In genomic region chr17:64309021-64309420, GRCh38 we compare ENCODE assay signal across 19 cellular contexts. TPM values are rescaled to one million over a fixed set of nuclear protein-coding genes. Genes with fewer than 3 reads are reported as not detected.
A peak's percentile ranks its signal among the peaks of the same experiment; 100 is the strongest.
DNase-seq lines count a peak whose midpoint lies in the region; ATAC-seq and TF ChIP-seq lines count a peak whose summit lies in the region.
"Had no signal": no experiment of that assay in that cellular context is flagged by ENCODE, and none has a peak within 500 bp of the region (broad histone marks: within the 10 kb centered on the region; RNA-seq: fewer than 3 reads in every experiment).

No MANE protein-coding gene starts in this region.

- 73% methylated on average over 2 of the region's 2 CpGs for WGBS in mammary epithelial cell (ENCODE audit: low coverage, missing lambda C conversion rate)

- DNase-seq in activated CD4-positive, alpha-beta T cell treated with anti-CD3 and anti-CD28 coated beads for 36 hours, result peak; percentile 13
- DNase-seq in activated CD4-positive, alpha-beta T cell treated with anti-CD3 and anti-CD28 coated beads for 48 hours, result no peak
- DNase-seq in MCF 10A (ENCODE audit: unreplicated experiment), result no peak
- no peak for DNase-seq in mammary epithelial cell
- peak; percentile 14 for DNase-seq in GM12865 (ENCODE audit: low read depth)
- DNase-seq in GDM1 (lab: John Stamatoyannopoulos, UW), result no peak
- DNase-seq in T-helper 17 cell, result no peak
- DNase-seq: AML-193; Caco-2; Calu3; CD4-positive, alpha-beta T cell; CD8-positive, alpha-beta T cell; DMS79 treated with DMSO at 0.1 percent for 48 hours had no signal

- H3K4me3 ChIP-seq in mammary epithelial cell (replicated peaks in 1 of 3; ENCODE audit: insufficient read depth in 1 of 3, low read depth in 2 of 3, low read length in 3 of 3), result no peak overlapping the region
- no peak overlapping the region for H3K4me3 ChIP-seq in GM12865 (ENCODE audit: low read depth, low read length)
- no peak overlapping the region for H3K4me3 ChIP-seq in Loucy (ENCODE audit: low read length, poor library complexity, severe bottlenecking)
- H3K4me3 ChIP-seq: A549; BLaER1 treated with 17β-estradiol and CSF1 and Interleukin-3, amounts not matched to agents 10 nM and 100 nM had no signal

- H3K27ac Mint-ChIP-seq in activated CD4-positive, alpha-beta T cell treated with anti-CD3 and anti-CD28 coated beads for 36 hours, result no peak overlapping the region
- peak overlapping the region; percentile 13 for H3K27ac Mint-ChIP-seq in MCF 10A (ENCODE audit: low read depth, unreplicated experiment)
- H3K27ac Mint-ChIP-seq in T-helper 17 cell, result no peak overlapping the region
- H3K27ac Mint-ChIP-seq: B cell; CD4-positive, alpha-beta T cell; CD8-positive, alpha-beta T cell had no signal

- H3K4me1 ChIP-seq in mammary epithelial cell (ENCODE audit: insufficient read depth, low read length) (no peaks in the 10 kb centered on the region), Loucy (ENCODE audit: insufficient read depth, low read length, poor library complexity, severe bottlenecking) (no peaks in the 10 kb centered on the region)
- H3K4me1 ChIP-seq: A549 had no signal

- no peaks in the 10 kb centered on the region for H3K36me3 Mint-ChIP-seq in activated CD4-positive, alpha-beta T cell treated with anti-CD3 and anti-CD28 coated beads for 36 hours (ENCODE audit: low read depth)
- no peaks in the 10 kb centered on the region for H3K36me3 Mint-ChIP-seq in MCF 10A (ENCODE audit: insufficient read depth, unreplicated experiment)
- peaks cover 2% of the 10 kb centered on the region for H3K36me3 Mint-ChIP-seq in T-helper 17 cell (ENCODE audit: low read depth)
- H3K36me3 Mint-ChIP-seq: CD8-positive, alpha-beta T cell had no signal

- no peaks in the 10 kb centered on the region for H3K9me2 ChIP-seq in Loucy (replicated peaks; ENCODE audit: low read depth, low read length)

- no peak for ATAC-seq in activated CD4-positive, alpha-beta T cell treated with anti-CD3 and anti-CD28 coated beads for 36 hours
- ATAC-seq in T-helper 17 cell, result no peak
- ATAC-seq: A549; CD8-positive, alpha-beta T cell had no signal

- H3K27ac ChIP-seq in mammary epithelial cell (ENCODE audit: insufficient read depth, low read depth, low read length), result no peak overlapping the region
- H3K27ac ChIP-seq: 22Rv1; A549; BLaER1 treated with 17β-estradiol and CSF1 and Interleukin-3, amounts not matched to agents 10 nM and 100 nM; C4-2B had no signal

- TF ChIP-seq CTCF in MCF 10A (IDR thresholded peaks at IDR 0.05; ENCODE audit: unreplicated experiment) (no peak), mammary epithelial cell (conservative IDR thresholded peaks at IDR 0.05 in 1 of 2, IDR thresholded peaks at IDR 0.05 in 1 of 2; ENCODE audit: extremely low read depth in 1 of 2, insufficient read depth in 1 of 2, low read depth in 1 of 2, low read length in 2 of 2) (no peak), GM12865 (IDR thresholded peaks at IDR 0.05; ENCODE audit: insufficient read depth, low read depth, low read length, missing control alignments) (no peak), Loucy (conservative IDR thresholded peaks at IDR 0.05; ENCODE audit: low read length) (no peak)

- BruUV-seq in MCF 10A (replicated peaks; lab: Mats Ljungman, UMichigan), result no TSS peak
- no TSS peak for BruUV-seq in mammary epithelial cell (replicated peaks; lab: Mats Ljungman, UMichigan)

- H3K4me3 Mint-ChIP-seq in activated CD4-positive, alpha-beta T cell treated with anti-CD3 and anti-CD28 coated beads for 36 hours, result no peak overlapping the region
- H3K4me3 Mint-ChIP-seq in MCF 10A (ENCODE audit: unreplicated experiment) (no peak overlapping the region), T-helper 17 cell (no peak overlapping the region)
- H3K4me3 Mint-ChIP-seq: B cell; CD4-positive, alpha-beta T cell; CD8-positive, alpha-beta T cell had no signal

- H3F3A ChIP-seq in Loucy (ENCODE audit: low read depth), result no peaks in the 10 kb centered on the region

- no peaks in the 10 kb centered on the region for H4K20me1 ChIP-seq in mammary epithelial cell (ENCODE audit: insufficient read depth, low read length)
- no peaks in the 10 kb centered on the region for H4K20me1 ChIP-seq in Loucy (ENCODE audit: insufficient read depth, low read length, poor library complexity, severe bottlenecking)
- H4K20me1 ChIP-seq: BLaER1 treated with 17β-estradiol and CSF1 and Interleukin-3, amounts not matched to agents 10 nM and 100 nM had no signal

- dilution Hi-C loops in mammary epithelial cell (cut with HindIII; ENCODE audit: low sequenced_read_pairs), result loop anchor here (10.0 kb wide), 1 partner anchor 186 kb away; the partner anchor contains the start of gene POLG2

- POLR2A ChIA-PET in activated CD4-positive, alpha-beta T cell treated with anti-CD3 and anti-CD28 coated beads for 36 hours (lab: Charles Lee), result no interaction called here
- POLR2A ChIA-PET in MCF 10A (lab: Yijun Ruan, JAX), result interaction anchor here (0.8 kb wide), 1 partner anchor 22 kb away, joined by 3 read pairs; no protein-coding TSS in a partner anchor

- intact Hi-C loops in activated CD4-positive, alpha-beta T cell treated with anti-CD3 and anti-CD28 coated beads for 36 hours (cut with DNase I, micrococcal nuclease), result loop anchor here in 1 of 2 experiments (5.0 kb wide), 1 partner anchor 183 kb away; no protein-coding TSS in a partner anchor
- intact Hi-C loops in MCF 10A (cut with micrococcal nuclease) (loop anchor here (5.0 kb wide), 1 partner anchor 188 kb away; the partner anchor contains the start of gene POLG2), mammary epithelial cell (cut with micrococcal nuclease) (no loop called here)

- no peaks in the 10 kb centered on the region for H3K27me3 Mint-ChIP-seq in activated CD4-positive, alpha-beta T cell treated with anti-CD3 and anti-CD28 coated beads for 36 hours
- H3K27me3 Mint-ChIP-seq in MCF 10A (ENCODE audit: insufficient read depth, unreplicated experiment) (no peaks in the 10 kb centered on the region), T-helper 17 cell (no peaks in the 10 kb centered on the region)
- H3K27me3 Mint-ChIP-seq: B cell; CD4-positive, alpha-beta T cell had no signal

- H3K27me3 ChIP-seq in mammary epithelial cell (ENCODE audit: insufficient read depth, low read length) (no peaks in the 10 kb centered on the region), Loucy (ENCODE audit: insufficient read depth, low read length, poor library complexity, severe bottlenecking) (no peaks in the 10 kb centered on the region)
- H3K27me3 ChIP-seq: BLaER1 treated with 17β-estradiol and CSF1 and Interleukin-3, amounts not matched to agents 10 nM and 100 nM had no signal

- H3K4me2 ChIP-seq in mammary epithelial cell (ENCODE audit: insufficient read depth, low read depth, low read length) (no peak overlapping the region), Loucy (ENCODE audit: low read depth, low read length, poor library complexity, severe bottlenecking) (no peak overlapping the region)
- H3K4me2 ChIP-seq: A549; BLaER1 treated with 17β-estradiol and CSF1 and Interleukin-3, amounts not matched to agents 10 nM and 100 nM had no signal

- H3K9me3 ChIP-seq in mammary epithelial cell (replicated peaks; ENCODE audit: insufficient read depth, low read length) (no peaks in the 10 kb centered on the region), Loucy (ENCODE audit: insufficient read depth, low read depth, low read length) (no peaks in the 10 kb centered on the region), T-helper 17 cell (ENCODE audit: control insufficient read depth, low read length, poor library complexity, severe bottlenecking) (no peaks in the 10 kb centered on the region)
- H3K9me3 ChIP-seq: A549; BLaER1 treated with 17β-estradiol and CSF1 and Interleukin-3, amounts not matched to agents 10 nM and 100 nM; Caco-2 had no signal

- H3K9ac ChIP-seq in mammary epithelial cell (ENCODE audit: insufficient read depth, low read length) (no peak overlapping the region), Loucy (ENCODE audit: low read depth, low read length, poor library complexity, severe bottlenecking) (no peak overlapping the region)
- H3K9ac ChIP-seq: BLaER1 treated with 17β-estradiol and CSF1 and Interleukin-3, amounts not matched to agents 10 nM and 100 nM had no signal

- in situ Hi-C loops in mammary epithelial cell (cut with MboI; ENCODE audit: low sequenced_read_pairs in 2 of 2), result loop anchor here in 1 of 2 donors (10.0 kb wide), 1 partner anchor 186 kb away; the partner anchor contains the start of gene POLG2

- no peaks in the 10 kb centered on the region for H3K9me3 Mint-ChIP-seq in activated CD4-positive, alpha-beta T cell treated with anti-CD3 and anti-CD28 coated beads for 36 hours (ENCODE audit: low read depth)
- no peaks in the 10 kb centered on the region for H3K9me3 Mint-ChIP-seq in MCF 10A (ENCODE audit: unreplicated experiment)
- H3K9me3 Mint-ChIP-seq: CD4-positive, alpha-beta T cell; CD8-positive, alpha-beta T cell had no signal

- H3K36me3 ChIP-seq in mammary epithelial cell (ENCODE audit: insufficient read depth, low read length) (no peaks in the 10 kb centered on the region), Loucy (ENCODE audit: insufficient read depth, low read length) (no peaks in the 10 kb centered on the region)
- H3K36me3 ChIP-seq: BLaER1 treated with 17β-estradiol and CSF1 and Interleukin-3, amounts not matched to agents 10 nM and 100 nM had no signal

- H3K79me2 ChIP-seq in mammary epithelial cell (ENCODE audit: insufficient read depth, low read length) (no peaks in the 10 kb centered on the region), Loucy (ENCODE audit: insufficient read depth, low read length) (no peaks in the 10 kb centered on the region)

- peaks cover 6% of the 10 kb centered on the region for H3K4me1 Mint-ChIP-seq in activated CD4-positive, alpha-beta T cell treated with anti-CD3 and anti-CD28 coated beads for 36 hours
- H3K4me1 Mint-ChIP-seq in MCF 10A (ENCODE audit: insufficient read depth, unreplicated experiment) (no peaks in the 10 kb centered on the region), T-helper 17 cell (peaks cover 2% of the 10 kb centered on the region)
- H3K4me1 Mint-ChIP-seq: B cell had no signal

- H2AFZ ChIP-seq in mammary epithelial cell (ENCODE audit: low read depth, low read length) (no peak overlapping the region), Loucy (ENCODE audit: low read length) (peak overlapping the region; percentile 27; the same call in 1 of the 2 replicates)

- CTCF ChIA-PET in activated CD4-positive, alpha-beta T cell treated with anti-CD3 and anti-CD28 coated beads for 36 hours (lab: Charles Lee), result interaction anchor here (0.6 to 9.2 kb wide), 6 partner anchors 18 to 182 kb away, joined by 3 to 149 read pairs (median 4); no protein-coding TSS in a partner anchor
- CTCF ChIA-PET in MCF 10A (lab: Yijun Ruan, JAX) (interaction anchor here (0.6 to 7.8 kb wide), 4 partner anchors 13 to 1377 kb away, joined by 3 to 89 read pairs (median 3); no protein-coding TSS in a partner anchor), mammary epithelial cell (lab: Charles Lee; ENCODE audit: low non-redundant PET) (no interaction called here)

RNA-seq across cellular contexts. Expression of gene TEX2, which starts 46.0 kb away (rescaled TPM):
- total RNA-seq in activated CD4-positive, alpha-beta T cell treated with anti-CD3 and anti-CD28 coated beads for 36 hours, result 10 to 100 TPM; 15.2 to 15.8 TPM
- total RNA-seq in MCF 10A (2022), result 33.7 and 42.2 TPM in 2 replicates
- 100 to 1,000 TPM in 1 of 2 donors, 10 to 100 TPM in 1; 72.6 to 127 TPM for total RNA-seq in mammary epithelial cell
- polyA plus RNA-seq in mammary epithelial cell, result 56.4 TPM
- 109 TPM for polyA minus RNA-seq in mammary epithelial cell
- total RNA-seq in T-helper 17 cell, result 1 to 10 TPM; 8.4 to 8.7 TPM

Comparison
In these comparisons a context has a peak if more than half of its experiments do, and no peak if none do; other contexts are left out.
1. DNase-seq: peak in activated CD4-positive, alpha-beta T cell treated with anti-CD3 and anti-CD28 coated beads for 36 hours (single experiment) and GM12865 (single experiment); none in activated CD4-positive, alpha-beta T cell treated with anti-CD3 and anti-CD28 coated beads for 48 hours (single experiment), MCF 10A (single experiment), mammary epithelial cell (single experiment), GDM1 (single experiment) and T-helper 17 cell (0 of 3).